Comparison of ENCODE assay signal across 13 cellular contexts in the genomic region with DNA sequence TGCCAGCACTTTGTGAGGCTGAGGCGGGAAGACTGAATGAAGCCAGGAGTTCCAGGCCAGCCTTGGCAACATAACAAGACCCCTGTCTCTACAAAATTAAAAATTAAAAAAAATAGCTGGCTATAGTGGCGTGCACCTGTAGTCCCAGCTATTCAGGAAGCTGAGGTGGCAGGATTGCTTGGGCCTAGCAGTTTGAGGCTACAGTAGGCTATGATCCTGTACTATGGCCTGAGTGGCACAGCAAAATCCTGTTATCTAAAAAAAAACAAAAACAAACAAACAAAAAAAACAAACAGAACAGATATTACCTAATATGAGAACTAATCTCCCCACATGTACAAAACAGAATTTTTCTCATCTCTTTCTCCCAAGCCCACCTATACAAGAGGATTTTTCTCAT.
"Had no signal": no experiment of that assay in that cellular context is flagged by ENCODE, and none has a peak within 500 bp of the region (broad histone marks: within the 10 kb centered on the region; RNA-seq: fewer than 3 reads in every experiment).

No MANE protein-coding gene starts in this region.

- DNase-seq: activated CD4-positive, alpha-beta T cell treated with anti-CD3 and anti-CD28 coated beads, Interleukin-2, amount 50 U/mL, for 4 hours; activated CD8-positive, alpha-beta memory T cell treated with anti-CD3 and anti-CD28 coated beads, Interleukin-2, amount 10 ng/mL, durations not matched to agents 7 days and 5 days; activated T-cell treated with anti-CD3 and anti-CD28 coated beads, Interleukin-2, amount 50 U/mL, for 48 hours; dorsolateral prefrontal cortex; left cardiac atrium; midbrain; stimulated activated naive CD8-positive, alpha-beta T cell treated with anti-CD3 and anti-CD28 coated beads, Interleukin-15, amount 100 ng/mL, for 72 hours; T-helper 9 cell had no signal

- ATAC-seq: activated CD4-positive, CD25-positive, alpha-beta regulatory T cell treated with anti-CD3 and anti-CD28 coated beads, Interleukin-2, amount 50 U/mL, for 24 hours; activated CD8-positive, alpha-beta memory T cell treated with anti-CD3 and anti-CD28 coated beads, Interleukin-2, amount 10 ng/mL, durations not matched to agents 7 days and 5 days; esophagus mucosa; left cardiac atrium; sciatic nerve; stimulated activated naive CD8-positive, alpha-beta T cell treated with anti-CD3 and anti-CD28 coated beads, Interleukin-15, amount 100 ng/mL, for 72 hours had no signal

- H3K36me3 ChIP-seq: neural progenitor cell had no signal

- H3K4me1 ChIP-seq: neural progenitor cell had no signal

- H3K27me3 Mint-ChIP-seq: activated CD8-positive, alpha-beta memory T cell treated with anti-CD3 and anti-CD28 coated beads, Interleukin-2, amount 10 ng/mL, durations not matched to agents 7 days and 5 days; stimulated activated naive CD8-positive, alpha-beta T cell treated with anti-CD3 and anti-CD28 coated beads, Interleukin-15, amount 100 ng/mL, for 72 hours had no signal

- H3K4me3 ChIP-seq: dorsolateral prefrontal cortex, lung, neural progenitor cell had no signal

- H3K36me3 Mint-ChIP-seq: neural progenitor cell had no signal

- H3K4me3 Mint-ChIP-seq: activated CD8-positive, alpha-beta memory T cell treated with anti-CD3 and anti-CD28 coated beads, Interleukin-2, amount 10 ng/mL, durations not matched to agents 7 days and 5 days; neural progenitor cell; stimulated activated naive CD8-positive, alpha-beta T cell treated with anti-CD3 and anti-CD28 coated beads, Interleukin-15, amount 100 ng/mL, for 72 hours had no signal

- H3K27ac Mint-ChIP-seq: activated CD8-positive, alpha-beta memory T cell treated with anti-CD3 and anti-CD28 coated beads, Interleukin-2, amount 10 ng/mL, durations not matched to agents 7 days and 5 days; neural progenitor cell had no signal

- H3K27ac ChIP-seq: dorsolateral prefrontal cortex, neural progenitor cell had no signal

- H3K9me3 Mint-ChIP-seq: neural progenitor cell; stimulated activated naive CD8-positive, alpha-beta T cell treated with anti-CD3 and anti-CD28 coated beads, Interleukin-15, amount 100 ng/mL, for 72 hours had no signal

- H3K4me1 Mint-ChIP-seq: neural progenitor cell had no signal

- H3K27me3 ChIP-seq: dorsolateral prefrontal cortex, neural progenitor cell had no signal
